24 cellular contexts compared by ENCODE assay signal in the genomic region with DNA sequence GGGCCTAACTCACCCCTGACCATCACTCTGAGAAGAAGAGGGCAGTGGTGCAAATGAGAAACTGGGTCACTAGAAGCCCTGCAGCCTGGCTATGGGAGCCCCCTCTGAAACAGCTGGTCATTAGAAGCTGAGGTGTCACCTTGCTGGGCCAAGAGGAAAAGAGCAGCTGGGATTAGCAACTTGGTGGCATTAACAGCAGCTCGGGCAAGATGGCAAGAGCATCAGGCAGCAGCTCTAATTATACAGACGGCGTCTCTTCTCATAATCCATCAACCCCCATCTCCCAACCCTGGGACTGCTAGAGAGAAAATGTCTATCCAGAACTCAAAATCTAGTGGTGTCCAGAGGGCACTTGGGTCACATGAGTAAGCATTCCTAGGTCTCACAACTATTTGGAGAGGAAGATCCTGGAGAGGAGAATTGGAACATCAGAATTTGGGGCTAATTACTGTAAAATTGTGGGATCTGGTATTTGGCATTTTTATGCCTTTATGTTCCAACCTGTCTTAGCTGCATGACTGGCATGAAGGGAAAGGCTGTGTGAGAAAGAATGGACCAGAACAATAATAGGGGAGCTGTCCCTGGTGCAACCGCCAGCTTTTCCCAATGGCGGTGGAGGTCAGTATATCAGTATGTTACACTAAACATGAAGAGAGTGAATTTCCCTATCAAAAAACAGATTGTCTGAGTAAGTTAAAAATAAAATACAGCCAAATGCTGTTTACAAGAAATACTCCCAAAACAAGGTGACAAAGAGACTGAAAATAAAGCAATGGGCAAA. TPM values are rescaled to one million over a fixed set of nuclear protein-coding genes. Genes with fewer than 3 reads are reported as not detected.
DNase-seq lines count a peak whose midpoint lies in the region; ATAC-seq and TF ChIP-seq lines count a peak whose summit lies in the region.
"Had no signal": no experiment of that assay in that cellular context is flagged by ENCODE, and none has a peak within 500 bp of the region (broad histone marks: within the 10 kb centered on the region; RNA-seq: fewer than 3 reads in every experiment).

No MANE protein-coding gene starts in this region.

- H3K9me3 ChIP-seq in upper lobe of right lung = no peaks in the 10 kb centered on the region
- H3K9me3 ChIP-seq in esophagus squamous epithelium = no peaks in the 10 kb centered on the region
- H3K9me3 ChIP-seq: BLaER1 had no signal

- H3K4me3 Mint-ChIP-seq in activated T-cell treated with anti-CD3 and anti-CD28 coated beads, Interleukin-2, amount 50 U/mL, for 24 hours = no peak overlapping the region
- H3K4me3 Mint-ChIP-seq: CD8-positive, alpha-beta T cell had no signal

- TF ChIP-seq CTCF in upper lobe of right lung (IDR thresholded peaks at IDR 0.05) = no peak
- no peak for TF ChIP-seq CTCF in esophagus squamous epithelium (IDR thresholded peaks at IDR 0.05)

- H3K4me3 ChIP-seq in upper lobe of right lung (no peak overlapping the region), esophagus squamous epithelium (no peak overlapping the region)
- H3K4me3 ChIP-seq: A549, BLaER1, MG63, SK-N-MC had no signal

- no peak overlapping the region for H3K27ac Mint-ChIP-seq in activated T-cell treated with anti-CD3 and anti-CD28 coated beads, Interleukin-2, amount 50 U/mL, for 24 hours
- H3K27ac Mint-ChIP-seq: CD8-positive, alpha-beta T cell had no signal

- H3K27me3 Mint-ChIP-seq in activated T-cell treated with anti-CD3 and anti-CD28 coated beads, Interleukin-2, amount 50 U/mL, for 24 hours = peaks cover 55% of the 10 kb centered on the region

- ATAC-seq in upper lobe of right lung = no peak
- ATAC-seq: A549; CD8-positive, alpha-beta T cell; HCT116 had no signal

- peaks cover 2% of the 10 kb centered on the region for H3K4me1 Mint-ChIP-seq in activated T-cell treated with anti-CD3 and anti-CD28 coated beads, Interleukin-2, amount 50 U/mL, for 24 hours (ENCODE audit: low read depth)

- no peak for TF ChIP-seq POLR2A in esophagus squamous epithelium (IDR thresholded peaks at IDR 0.05)

- intact Hi-C loops in upper lobe of right lung (cut with DNase I) (no loop called here), esophagus squamous epithelium (cut with DNase I) (no loop called here)

- H3K27me3 ChIP-seq in upper lobe of right lung (peaks cover 38% of the 10 kb centered on the region), esophagus squamous epithelium (peaks cover 0 to 73% (median 12%) of the 10 kb centered on the region in 4 donors)

- 89% methylated on average over 5 of the region's 5 CpGs for WGBS in esophagus squamous epithelium, 2 donors

- peaks cover 7% of the 10 kb centered on the region for H3K4me1 ChIP-seq in upper lobe of right lung
- peaks cover 4 to 24% (median 13%) of the 10 kb centered on the region in 3 donors for H3K4me1 ChIP-seq in esophagus squamous epithelium

- H3K27ac ChIP-seq in upper lobe of right lung (no peak overlapping the region), esophagus squamous epithelium (no peak overlapping the region)
- H3K27ac ChIP-seq: A549, BLaER1, SK-N-MC had no signal

- H3K36me3 Mint-ChIP-seq in activated T-cell treated with anti-CD3 and anti-CD28 coated beads, Interleukin-2, amount 50 U/mL, for 24 hours (ENCODE audit: low read depth) = no peaks in the 10 kb centered on the region
- H3K36me3 Mint-ChIP-seq: CD8-positive, alpha-beta T cell had no signal

- no peaks in the 10 kb centered on the region for H3K9me3 Mint-ChIP-seq in activated T-cell treated with anti-CD3 and anti-CD28 coated beads, Interleukin-2, amount 50 U/mL, for 24 hours
- H3K9me3 Mint-ChIP-seq: CD8-positive, alpha-beta T cell had no signal

- H3K36me3 ChIP-seq in upper lobe of right lung (no peaks in the 10 kb centered on the region), esophagus squamous epithelium (no peaks in the 10 kb centered on the region)
- H3K36me3 ChIP-seq: BLaER1, MG63 had no signal

- DNase-seq in activated T-cell treated with anti-CD3 and anti-CD28 coated beads, Interleukin-2, amount 50 U/mL, for 24 hours = peak; percentile 3
- no peak for DNase-seq in activated T-cell treated with anti-CD3 and anti-CD28 coated beads, Interleukin-2, amount 50 U/mL, for 1 hour
- DNase-seq in NCI-H82 treated with DMSO at 0.1 percent for 48 hours (lab: John Stamatoyannopoulos, UW; ENCODE audit: unreplicated experiment) (peak; percentile 56), islet precursor cell (peak; percentile 26), upper lobe of right lung (peak; percentile 21), NK-92 (lab: John Stamatoyannopoulos, UW; ENCODE audit: unreplicated experiment) (no peak), esophagus squamous epithelium (lab: John Stamatoyannopoulos, UW) (no peak)
- DNase-seq: Calu3; CD8-positive, alpha-beta T cell; DND-41; GOT3; IMR-90; Kasumi-1; MG63; NCI-H1048; NCI-H1436; NCI-H2029 treated with DMSO at 0.1 percent for 48 hours; NCI-H2171; Right ventricle myocardium superior had no signal

RNA-seq across cellular contexts. Expression of a gene that starts 7.6 kb away (rescaled TPM):
- total RNA-seq in upper lobe of right lung = not detected
- not detected for total RNA-seq in esophagus squamous epithelium
- total RNA-seq: Calu3; CD8-positive, alpha-beta T cell; IMR-90; OCI-LY7 had no signal

Comparison
In these comparisons a context has a peak if more than half of its experiments do, and no peak if none do; other contexts are left out.
1. DNase-seq: peak in activated T-cell treated with anti-CD3 and anti-CD28 coated beads, Interleukin-2, amount 50 U/mL, for 24 hours (single experiment), NCI-H82 treated with DMSO at 0.1 percent for 48 hours (single experiment), islet precursor cell (single experiment) and upper lobe of right lung (single experiment); none in activated T-cell treated with anti-CD3 and anti-CD28 coated beads, Interleukin-2, amount 50 U/mL, for 1 hour (single experiment), NK-92 (single experiment) and esophagus squamous epithelium (single experiment).